Comparison of ENCODE assay signal across 12 cellular contexts in the genomic region with DNA sequence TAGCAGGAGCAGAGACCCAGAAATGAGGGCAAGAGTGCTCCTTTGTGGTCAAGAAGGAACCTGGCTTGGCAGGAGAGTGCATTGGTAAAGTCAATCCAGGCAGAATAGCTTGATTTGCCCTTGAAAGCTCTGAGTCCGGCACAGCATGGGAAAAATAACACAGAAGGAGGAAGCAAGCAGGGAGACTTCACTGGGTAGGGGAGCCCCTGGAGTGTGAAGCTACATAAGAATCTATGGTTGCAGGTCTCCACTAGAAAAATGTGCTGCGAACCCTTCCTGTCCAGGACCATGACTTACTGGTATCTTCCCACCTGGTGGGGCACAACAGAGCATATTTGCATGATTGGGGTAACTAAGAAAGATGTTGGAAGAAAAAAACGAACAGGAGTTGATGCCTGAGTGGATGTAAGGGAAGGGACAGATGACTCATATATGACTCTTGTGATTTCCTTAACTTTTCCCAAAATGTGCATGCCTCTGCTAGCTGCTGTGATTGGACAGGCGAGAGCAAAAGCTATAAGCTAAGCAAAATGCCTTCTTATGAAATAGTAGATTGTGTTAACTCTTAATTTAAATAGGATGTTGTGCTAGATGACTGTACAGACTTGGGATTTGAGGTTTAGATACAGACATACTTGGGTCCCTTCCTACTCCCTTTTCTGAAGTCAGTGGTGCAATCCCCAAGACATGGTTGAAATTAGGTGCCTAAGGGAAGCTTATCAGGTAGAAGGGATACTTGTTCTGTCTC. TPM values are rescaled to one million over a fixed set of nuclear protein-coding genes. Genes with fewer than 3 reads are reported as not detected.
DNase-seq lines count a peak whose midpoint lies in the region; ATAC-seq, FAIRE-seq and TF ChIP-seq lines count a peak whose summit lies in the region.
"Had no signal": no experiment of that assay in that cellular context is flagged by ENCODE, and none has a peak within 500 bp of the region (broad histone marks: within the 10 kb centered on the region; RNA-seq: fewer than 3 reads in every experiment).

No MANE protein-coding gene starts in this region.

- DNase-seq in GM12878 (ENCODE audit: low read depth, low spot score) (no peak), keratinocyte (ENCODE audit: low read depth, low spot score) (peak; percentile 17), thoracic aorta (ENCODE audit: low spot score) (no peak), GF-D8 (lab: John Stamatoyannopoulos, UW) (no peak)
- DNase-seq: activated CD4-positive, alpha-beta T cell treated with anti-CD3 and anti-CD28 coated beads, Interleukin-2, amount 50 U/mL, for 1 hour; NCI-H1436 treated with DMSO at 0.1 percent for 48 hours; SHP77 treated with DMSO at 0.1 percent for 48 hours; stimulated activated naive CD4-positive, alpha-beta T cell treated with Interleukin-2 at 50 U/mL for 16 hours had no signal

- 42% methylated on average over 4 of the region's 4 CpGs for WGBS in GM12878 (ENCODE audit: insufficient coverage, insufficient replicate concordance, low lambda C conversion rate, missing lambda C conversion rate)

- ATAC-seq in GM12878 (no peak), thoracic aorta (ENCODE audit: insufficient number of reproducible peaks, low FRiP score, low read depth) (no peak), HG03378 (IDR thresholded peaks at IDR 0.05; ENCODE audit: unreplicated experiment) (no peak), HG03520 (IDR thresholded peaks at IDR 0.05; ENCODE audit: unreplicated experiment) (no peak)

- CTCF ChIA-PET in HEK293 (lab: Yijun Ruan, JAX) = interaction anchor here (0.6 to 1.0 kb wide), 3 partner anchors 87 to 193 kb away, joined by 3 read pairs; no protein-coding TSS in a partner anchor
- CTCF ChIA-PET in GM12878 (lab: Yijun Ruan, JAX) = interaction anchor here (0.8 to 2.8 kb wide), 8 partner anchors 9 to 87 kb away, joined by 3 to 11 read pairs (median 4); no protein-coding TSS in a partner anchor

- TF ChIP-seq CTCF in HEK293 (tag by site-specific recombination; IDR thresholded peaks at IDR 0.05) = no peak
- no peak for TF ChIP-seq CTCF in GM12878 (IDR thresholded peaks at IDR 0.05 in 2 of 3, conservative IDR thresholded peaks at IDR 0.05 in 1 of 3; ENCODE audit: control insufficient read depth in 2 of 3, extremely low read depth in 1 of 3, insufficient read depth in 1 of 3, low read depth in 3 of 3, low read length in 3 of 3)
- TF ChIP-seq CTCF in keratinocyte (optimal IDR thresholded peaks at IDR 0.05 in 1 of 3, IDR thresholded peaks at IDR 0.05 in 1 of 3, conservative IDR thresholded peaks at IDR 0.05 in 1 of 3; ENCODE audit: extremely low read depth in 1 of 3, insufficient read depth in 2 of 3, low read length in 3 of 3) = no peak
- TF ChIP-seq CTCF in thoracic aorta (IDR thresholded peaks at IDR 0.05) = no peak

- no peaks in the 10 kb centered on the region; a peak in 1 of 4 replicates for H3K27me3 ChIP-seq in GM12878 (replicated peaks in 1 of 2; ENCODE audit: control insufficient read depth in 2 of 2, insufficient read depth in 2 of 2, low read length in 1 of 2)
- no peaks in the 10 kb centered on the region for H3K27me3 ChIP-seq in keratinocyte (ENCODE audit: control insufficient read depth, extremely low read depth, insufficient read depth, low read length)
- no peaks in the 10 kb centered on the region for H3K27me3 ChIP-seq in thoracic aorta (replicated peaks; ENCODE audit: insufficient read depth)

- TSS peak; percentile 44 for BruUV-seq in GM12878 (replicated peaks; lab: Mats Ljungman, UMichigan)

- intact Hi-C loops in GM12878 (cut with micrococcal nuclease; ENCODE audit: unreplicated experiment) = no loop called here

- no peak overlapping the region for H3K9ac ChIP-seq in GM12878 (ENCODE audit: control insufficient read depth, insufficient read depth, low read length)
- no peak overlapping the region for H3K9ac ChIP-seq in keratinocyte (ENCODE audit: control insufficient read depth, extremely low read depth, insufficient read depth, low read length)

- H4K20me1 ChIP-seq in GM12878 (ENCODE audit: control insufficient read depth, insufficient read depth) (no peaks in the 10 kb centered on the region), keratinocyte (ENCODE audit: control insufficient read depth, extremely low read depth, insufficient read depth, low read length) (no peaks in the 10 kb centered on the region)

- RAD21 ChIA-PET in GM12878 (lab: Charles Lee; ENCODE audit: unreplicated experiment) = interaction anchor here (1.2 to 2.1 kb wide), 4 partner anchors 22 to 191 kb away, joined by 3 to 7 read pairs (median 4); no protein-coding TSS in a partner anchor

- TF ChIP-seq EP300 in GM12878 (IDR thresholded peaks at IDR 0.05; ENCODE audit: borderline replicate concordance in 1 of 2, control insufficient read depth in 1 of 2, low read depth in 2 of 2, low read length in 2 of 2) = no peak

- H3K79me2 ChIP-seq in GM12878 (ENCODE audit: control insufficient read depth, insufficient read depth, low read length) = no peaks in the 10 kb centered on the region
- peaks cover 2% of the 10 kb centered on the region for H3K79me2 ChIP-seq in keratinocyte (ENCODE audit: control insufficient read depth, insufficient read depth, low read length)

- no peak overlapping the region for H2AFZ ChIP-seq in GM12878 (ENCODE audit: control insufficient read depth, low read depth, low read length)
- no peak overlapping the region for H2AFZ ChIP-seq in keratinocyte (ENCODE audit: control insufficient read depth, low read length)

- H3K4me3 ChIP-seq in HEK293 (ENCODE audit: low read depth, low read length) = no peak overlapping the region
- H3K4me3 ChIP-seq in GM12878 = no peak overlapping the region
- no peak overlapping the region for H3K4me3 ChIP-seq in keratinocyte (ENCODE audit: control insufficient read depth in 2 of 3, extremely low read depth in 1 of 3, insufficient read depth in 2 of 3, low read depth in 1 of 3, low read length in 3 of 3)
- peak overlapping the region; percentile 83 for H3K4me3 ChIP-seq in thoracic aorta
- H3K4me3 ChIP-seq: prostate gland had no signal

- H3K27ac ChIP-seq in HEK293 (ENCODE audit: extremely low read depth, low read depth, low read length) (no peak overlapping the region), GM12878 (ENCODE audit: control insufficient read depth, insufficient read depth) (no peak overlapping the region), keratinocyte (ENCODE audit: control insufficient read depth, insufficient read depth, low read length) (peak overlapping the region; percentile 24), thoracic aorta (peak overlapping the region; percentile 56 to 96)
- H3K27ac ChIP-seq: prostate gland had no signal

- H3K4me1 ChIP-seq in HEK293 (ENCODE audit: control insufficient read depth, insufficient read depth, low read length) = 0 out of 2 replicates have a peak, but pooled peaks cover 5% of the 10 kb centered on the region
- H3K4me1 ChIP-seq in GM12878 (ENCODE audit: control insufficient read depth, insufficient read depth, low read length) = peaks cover 5% of the 10 kb centered on the region; the same call in 1 of the 2 replicates
- H3K4me1 ChIP-seq in keratinocyte (ENCODE audit: control insufficient read depth, extremely low read depth, insufficient read depth, low read length) = peaks cover 13% of the 10 kb centered on the region
- H3K4me1 ChIP-seq in thoracic aorta (ENCODE audit: control insufficient read depth in 1 of 2, low read depth in 2 of 2) = peaks cover 8 to 29% of the 10 kb centered on the region in 2 donors
- H3K4me1 ChIP-seq: prostate gland had no signal

- H3K9me3 ChIP-seq in HEK293 (ENCODE audit: control insufficient read depth, insufficient read depth, low read depth, low read length) (no peaks in the 10 kb centered on the region), GM12878 (replicated peaks; ENCODE audit: control insufficient read depth, insufficient read depth, low read length) (no peaks in the 10 kb centered on the region; the same call in 2 of the 3 replicates), keratinocyte (ENCODE audit: control insufficient read depth, low read depth, low read length) (no peaks in the 10 kb centered on the region), thoracic aorta (no peaks in the 10 kb centered on the region)
- H3K9me3 ChIP-seq: prostate gland had no signal

- no peaks in the 10 kb centered on the region for H3K9me1 ChIP-seq in keratinocyte (ENCODE audit: control insufficient read depth, extremely low read depth, insufficient read depth, low read length)

- in situ Hi-C loops in GM12878 (cut with MboI) = no loop called here

- dilution Hi-C loops in keratinocyte (cut with MboI; ENCODE audit: extremely low pct_ligation_motif_present, low sequenced_read_pairs) = no loop called here

- SMC1A ChIA-PET in GM12878 (lab: Charles Lee; ENCODE audit: uncharacterized antibody, unreplicated experiment) = interaction anchor here (0.8 to 4.7 kb wide), 6 partner anchors 13 to 55 kb away, joined by 3 to 26 read pairs (median 8); no protein-coding TSS in a partner anchor

- H3K4me2 ChIP-seq in GM12878 (ENCODE audit: control insufficient read depth, insufficient read depth) (no peak overlapping the region), keratinocyte (ENCODE audit: control insufficient read depth, extremely low read depth, insufficient read depth, low read depth, low read length) (peak overlapping the region; percentile 27)

- H3K36me3 ChIP-seq in HEK293 (ENCODE audit: control insufficient read depth in 2 of 2, insufficient read depth in 1 of 2, low read length in 2 of 2) (no peaks in the 10 kb centered on the region), GM12878 (ENCODE audit: control insufficient read depth in 2 of 2, insufficient read depth in 2 of 2, low read length in 1 of 2) (no peaks in the 10 kb centered on the region), keratinocyte (ENCODE audit: control insufficient read depth in 2 of 2, extremely low read depth in 1 of 2, insufficient read depth in 2 of 2, low read length in 2 of 2) (no peaks in the 10 kb centered on the region), thoracic aorta (no peaks in the 10 kb centered on the region)
- H3K36me3 ChIP-seq: prostate gland had no signal

- POLR2A ChIA-PET in HEK293 (lab: Yijun Ruan, JAX) = no interaction called here
- POLR2A ChIA-PET in GM12878 (lab: Charles Lee) = interaction anchor here (0.6 to 1.5 kb wide), 5 partner anchors 9 to 235 kb away, joined by 3 to 6 read pairs (median 3); a partner anchor contains a TSS

- TF ChIP-seq POLR2A in GM12878 (IDR thresholded peaks at IDR 0.05; ENCODE audit: low read depth, low read length) = no peak

- FAIRE-seq in GM12878 (lab: Jason Lieb, UNC) (no peak), keratinocyte (lab: Jason Lieb, UNC) (peak; percentile 17)

- TF ChIP-seq RAD21 in GM12878 (IDR thresholded peaks at IDR 0.05; ENCODE audit: insufficient read depth, low read depth, low read length) = no peak

RNA-seq across cellular contexts. Expression of a gene that starts 3.3 kb away (rescaled TPM):
- 78.5 TPM in 2 replicates for total RNA-seq in GM12878 (2013; cell fraction: nucleolus; rRNA removed)
- total RNA-seq in GM12878 (2014; rRNA removed) = 9.5 and 11.8 TPM in 2 replicates
- 13.3 and 14.0 TPM in 2 replicates for total RNA-seq in GM12878 (2014; rRNA removed; fragmentation: Illumina TruSeq; extraction: Trizol)
- 10.6 TPM in 2 replicates for total RNA-seq in GM12878 (2021)
- polyA plus RNA-seq in GM12878 (2011; ENCODE audit: low read depth) = 0.63 TPM
- polyA plus RNA-seq in GM12878 (2011; rRNA removed) = 8.0 and 11.5 TPM in 2 replicates
- polyA plus RNA-seq in GM12878 (2011; cell fraction: cytosol; rRNA removed) = 2.9 and 4.2 TPM in 2 replicates
- 1.3 and 2.1 TPM in 2 replicates for polyA plus RNA-seq in GM12878 (2011; cell fraction: nucleus; rRNA removed)
- 1.2 and 1.5 TPM in 2 replicates for polyA plus RNA-seq in GM12878 (2012)
- polyA plus RNA-seq in GM12878 (2014; fragmentation: Illumina TruSeq; extraction: Trizol) = 14.2 and 18.3 TPM in 2 replicates
- 1 to 10 TPM; 2.3 to 4.1 TPM for polyA plus RNA-seq in GM12878 (2014; fragmentation: Nextera tagmentation; extraction: Ambion mirVana)
- polyA plus RNA-seq in GM12878 (2014; rRNA removed) = 7.1 and 8.7 TPM in 2 replicates
- 1 to 10 TPM; 4.2 to 5.8 TPM for polyA plus RNA-seq in GM12878 (2016; fragmentation: Nextera tagmentation; extraction: Ambion mirVana)
- polyA minus RNA-seq in GM12878 (2011; rRNA and poly(A)+ RNA removed) = 3.6 and 3.7 TPM in 2 replicates
- polyA minus RNA-seq in GM12878 (2011; cell fraction: cytosol; rRNA and poly(A)+ RNA removed) = 1.4 and 1.9 TPM in 2 replicates
- 0.86 and 1.2 TPM in 2 replicates for polyA minus RNA-seq in GM12878 (2011; cell fraction: nucleus; rRNA and poly(A)+ RNA removed)
- 17.9 to 27.8 TPM (median 22.8 TPM) in 3 replicates for polyA plus RNA-seq in keratinocyte
- 6.0 TPM for polyA plus RNA-seq in keratinocyte (2011; ENCODE audit: low read depth)
- polyA plus RNA-seq in keratinocyte (2011; cell fraction: cytosol; rRNA removed) = 14.7 and 26.6 TPM in 2 replicates
- polyA plus RNA-seq in keratinocyte (2011; cell fraction: nucleus; rRNA removed) = 21.1 and 27.5 TPM in 2 replicates
- 11.4 and 19.7 TPM in 2 replicates for polyA plus RNA-seq in keratinocyte (2012; ENCODE audit: low replicate concordance)
- polyA minus RNA-seq in keratinocyte = 5.7 to 21.7 TPM (median 15.5 TPM) in 3 replicates
- 12.3 TPM for polyA minus RNA-seq in keratinocyte (2011; cell fraction: cytosol; rRNA and poly(A)+ RNA removed)
- polyA minus RNA-seq in keratinocyte (2011; cell fraction: nucleus; rRNA and poly(A)+ RNA removed) = 12.9 and 28.4 TPM in 2 replicates
- total RNA-seq in thoracic aorta = 100 to 1,000 TPM; 109 to 110 TPM

Comparison
In these comparisons a context has a peak if more than half of its experiments do, and no peak if none do; other contexts are left out.
1. H3K27ac ChIP-seq: peak in keratinocyte (single experiment) and thoracic aorta (2 of 2); none in HEK293 (single experiment) and GM12878 (single experiment).